Comparison of ENCODE assay signal across 14 cellular contexts in the genomic region with DNA sequence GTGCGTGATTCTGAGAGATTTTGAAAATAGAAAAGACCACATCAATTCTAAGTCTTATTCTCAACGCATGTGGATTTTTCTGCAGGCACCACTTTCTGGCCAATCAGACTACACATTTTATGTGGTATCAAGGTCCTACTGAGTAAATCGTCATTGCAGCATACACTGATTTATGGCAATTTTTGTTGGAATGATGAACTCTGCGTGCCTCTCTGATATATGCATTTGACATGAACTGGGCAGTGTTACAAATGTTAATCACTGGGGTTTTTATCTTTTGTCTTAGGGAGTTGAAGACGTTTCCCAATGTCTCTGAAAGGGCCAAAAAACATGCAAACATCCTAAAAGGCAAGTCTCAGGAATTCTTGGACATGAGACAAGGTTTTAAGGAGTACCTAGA.
DNase-seq lines count a peak whose midpoint lies in the region; ATAC-seq and TF ChIP-seq lines count a peak whose summit lies in the region.
"Had no signal": no experiment of that assay in that cellular context is flagged by ENCODE, and none has a peak within 500 bp of the region (broad histone marks: within the 10 kb centered on the region; RNA-seq: fewer than 3 reads in every experiment).

No MANE protein-coding gene starts in this region.

- H2AFZ ChIP-seq in GM23338 (peak overlapping the region; percentile 60; the same call in 1 of the 2 replicates), mesenchymal stem cell (ENCODE audit: low read depth, low read length) (no peak overlapping the region)

- peaks cover 18% of the 10 kb centered on the region; the same call in 2 of the 3 replicates for H3K9me3 Mint-ChIP-seq in GM23338
- peaks cover 8 to 29% (median 12%) of the 10 kb centered on the region in 5 experiments for H3K9me3 Mint-ChIP-seq in brain
- peaks cover 19% of the 10 kb centered on the region for H3K9me3 Mint-ChIP-seq in nephron
- H3K9me3 Mint-ChIP-seq: CD4-positive, alpha-beta T cell had no signal

- peaks cover 6% of the 10 kb centered on the region for H3K9me2 ChIP-seq in GM23338 (ENCODE audit: insufficient read depth)

- H2BK5ac ChIP-seq in mesenchymal stem cell (ENCODE audit: low read depth, low read length, poor library complexity, severe bottlenecking) = no peak overlapping the region

- TF ChIP-seq CTCF in GM23338 (conservative IDR thresholded peaks at IDR 0.05; ENCODE audit: low read depth in 2 of 2) = no peak
- no peak for TF ChIP-seq CTCF in brain (conservative IDR thresholded peaks at IDR 0.05)
- TF ChIP-seq CTCF in fibroblast of pulmonary artery (IDR thresholded peaks at IDR 0.05; ENCODE audit: low read length, missing control alignments) = no peak
- no peak for TF ChIP-seq CTCF in nephron (IDR thresholded peaks at IDR 0.05; ENCODE audit: unreplicated experiment in 3 of 3)
- TF ChIP-seq CTCF in lower leg skin (IDR thresholded peaks at IDR 0.05) = no peak

- no peak overlapping the region for H3K4me3 Mint-ChIP-seq in GM23338
- no peak overlapping the region for H3K4me3 Mint-ChIP-seq in brain
- no peak overlapping the region for H3K4me3 Mint-ChIP-seq in nephron
- H3K4me3 Mint-ChIP-seq: CD4-positive, alpha-beta T cell had no signal

- TF ChIP-seq POLR2A in lower leg skin (IDR thresholded peaks at IDR 0.05) = no peak

- H2BK120ac ChIP-seq in mesenchymal stem cell (ENCODE audit: low read depth, low read length) = no peak overlapping the region

- H4K91ac ChIP-seq in mesenchymal stem cell (ENCODE audit: low read length) = no peak overlapping the region

- H3K36me3 ChIP-seq in GM23338 (ENCODE audit: insufficient read depth) = peaks cover 19% of the 10 kb centered on the region; the same call in 1 of the 2 replicates
- no peaks in the 10 kb centered on the region for H3K36me3 ChIP-seq in mesenchymal stem cell (ENCODE audit: control insufficient read depth in 1 of 2, insufficient read depth in 2 of 2, low read depth in 1 of 2, low read length in 2 of 2)
- H3K36me3 ChIP-seq: BLaER1 treated with 17β-estradiol and CSF1 and Interleukin-3, amounts not matched to agents 10 nM and 100 nM had no signal

- no peak overlapping the region for H4K8ac ChIP-seq in mesenchymal stem cell (ENCODE audit: low read length)

- H3F3A ChIP-seq in GM23338 (replicated peaks; ENCODE audit: low read depth) = no peaks in the 10 kb centered on the region

- peaks cover 15% of the 10 kb centered on the region for H3K9me3 ChIP-seq in mesenchymal stem cell (ENCODE audit: control insufficient read depth, low read length)

- no peaks in the 10 kb centered on the region for H3K4me1 Mint-ChIP-seq in GM23338
- peaks cover 14% of the 10 kb centered on the region for H3K4me1 Mint-ChIP-seq in brain
- H3K4me1 Mint-ChIP-seq in nephron = peaks cover 19% of the 10 kb centered on the region

- H3K27me3 Mint-ChIP-seq in GM23338 (ENCODE audit: insufficient read depth, low read depth, poor library complexity) (no peaks in the 10 kb centered on the region), brain (peaks cover 4% of the 10 kb centered on the region), nephron (ENCODE audit: low read depth) (peaks cover 4% of the 10 kb centered on the region)

- H2BK12ac ChIP-seq in mesenchymal stem cell (ENCODE audit: low read length in 2 of 2) = no peak overlapping the region

- H3K4me3 ChIP-seq in GM23338 (no peak overlapping the region), fibroblast of pulmonary artery (replicated peaks; ENCODE audit: low read depth, low read length) (no peak overlapping the region), lower leg skin (ENCODE audit: low read depth, poor library complexity, severe bottlenecking) (no peak overlapping the region), mesenchymal stem cell (ENCODE audit: insufficient read depth in 1 of 2, low read depth in 1 of 2, low read length in 2 of 2) (no peak overlapping the region)
- H3K4me3 ChIP-seq: BLaER1 treated with 17β-estradiol and CSF1 and Interleukin-3, amounts not matched to agents 10 nM and 100 nM had no signal

- H3K9ac ChIP-seq in mesenchymal stem cell (ENCODE audit: low read length) = no peak overlapping the region

- H3K4me1 ChIP-seq in GM23338 (ENCODE audit: insufficient read depth) (no peaks in the 10 kb centered on the region), mesenchymal stem cell (ENCODE audit: control insufficient read depth, insufficient read depth, low read depth, low read length) (no peaks in the 10 kb centered on the region)

- H3K4me2 ChIP-seq in GM23338 (no peak overlapping the region), mesenchymal stem cell (ENCODE audit: low read length, poor library complexity, severe bottlenecking) (no peak overlapping the region)

- H2BK15ac ChIP-seq in mesenchymal stem cell (ENCODE audit: low read depth, poor library complexity, severe bottlenecking) = no peak overlapping the region

- H3K27ac Mint-ChIP-seq in GM23338 = no peak overlapping the region
- peak overlapping the region in 3 of 5 experiments; percentile 5 to 98 (median 90) for H3K27ac Mint-ChIP-seq in brain
- peak overlapping the region; percentile 81 to 86 (median 81) for H3K27ac Mint-ChIP-seq in nephron
- H3K27ac Mint-ChIP-seq: CD4-positive, alpha-beta T cell had no signal

- 42 to 58% methylated on average over 5 of the region's 5 CpGs for WGBS in lower leg skin, 2 donors
- WGBS in mesenchymal stem cell = 79% methylated on average over 5 of the region's 5 CpGs

- H3K27ac ChIP-seq in GM23338 (ENCODE audit: low read depth) = no peak overlapping the region
- no peak overlapping the region for H3K27ac ChIP-seq in mesenchymal stem cell (ENCODE audit: low read length, poor library complexity, severe bottlenecking)

- DNase-seq in GM23338 (ENCODE audit: low spot score) (no peak), fibroblast of pulmonary artery (ENCODE audit: low read depth) (peak; percentile 57), lower leg skin (ENCODE audit: low spot score in 2 of 2) (no peak), NCI-H1436 (lab: John Stamatoyannopoulos, UW) (no peak), mesenchymal stem cell (no peak)
- DNase-seq: 8988T; Calu3; CD4-positive, alpha-beta T cell; DMS 273 treated with DMSO at 0.1 percent for 48 hours had no signal

- intact Hi-C loops in lower leg skin (cut with DNase I; ENCODE audit: low total_unique reads) = no loop called here

- H3K4ac ChIP-seq in mesenchymal stem cell (ENCODE audit: low read depth in 1 of 2, low read length in 2 of 2) = no peak overlapping the region

- H4K20me1 ChIP-seq in GM23338 (replicated peaks; ENCODE audit: insufficient read depth) = no peaks in the 10 kb centered on the region
- H4K20me1 ChIP-seq: BLaER1 treated with 17β-estradiol and CSF1 and Interleukin-3, amounts not matched to agents 10 nM and 100 nM had no signal

- H3K79me1 ChIP-seq in mesenchymal stem cell (replicated peaks; ENCODE audit: low read length, poor library complexity, severe bottlenecking) = no peaks in the 10 kb centered on the region

- no peaks in the 10 kb centered on the region for H3K79me2 ChIP-seq in GM23338 (replicated peaks; ENCODE audit: insufficient read depth)

- no peak overlapping the region for H2AK5ac ChIP-seq in mesenchymal stem cell (ENCODE audit: low read length, severe bottlenecking)

- peaks cover 13% of the 10 kb centered on the region; the same call in 2 of the 3 replicates for H3K36me3 Mint-ChIP-seq in GM23338 (ENCODE audit: low read depth)
- no peaks in the 10 kb centered on the region for H3K36me3 Mint-ChIP-seq in brain
- peaks cover 3% of the 10 kb centered on the region for H3K36me3 Mint-ChIP-seq in nephron (ENCODE audit: low read depth)

- H3K18ac ChIP-seq in mesenchymal stem cell (ENCODE audit: low read depth in 1 of 2, low read length in 2 of 2) = no peak overlapping the region

- no peak overlapping the region for H3K23ac ChIP-seq in mesenchymal stem cell (ENCODE audit: low read length in 2 of 2)

- H3K14ac ChIP-seq in mesenchymal stem cell (ENCODE audit: low read length in 2 of 2) = no peak overlapping the region

- H3K27me3 ChIP-seq in GM23338 (ENCODE audit: insufficient read depth) = no peaks in the 10 kb centered on the region
- H3K27me3 ChIP-seq in mesenchymal stem cell (ENCODE audit: control insufficient read depth in 1 of 2, insufficient read depth in 1 of 2, low read length in 2 of 2) = no peaks in the 10 kb centered on the region
- H3K27me3 ChIP-seq: BLaER1 treated with 17β-estradiol and CSF1 and Interleukin-3, amounts not matched to agents 10 nM and 100 nM had no signal

- ATAC-seq in GM23338 = no peak
- ATAC-seq in GM21367 (IDR thresholded peaks at IDR 0.05; ENCODE audit: unreplicated experiment) = no peak
- ATAC-seq: HCT116 had no signal

TF ChIP-seq in GM23338, 12 proteins besides CTCF, POLR2A, EP300 and RAD21 (continues in another document):
- TF ChIP-seq, protein P1, sequence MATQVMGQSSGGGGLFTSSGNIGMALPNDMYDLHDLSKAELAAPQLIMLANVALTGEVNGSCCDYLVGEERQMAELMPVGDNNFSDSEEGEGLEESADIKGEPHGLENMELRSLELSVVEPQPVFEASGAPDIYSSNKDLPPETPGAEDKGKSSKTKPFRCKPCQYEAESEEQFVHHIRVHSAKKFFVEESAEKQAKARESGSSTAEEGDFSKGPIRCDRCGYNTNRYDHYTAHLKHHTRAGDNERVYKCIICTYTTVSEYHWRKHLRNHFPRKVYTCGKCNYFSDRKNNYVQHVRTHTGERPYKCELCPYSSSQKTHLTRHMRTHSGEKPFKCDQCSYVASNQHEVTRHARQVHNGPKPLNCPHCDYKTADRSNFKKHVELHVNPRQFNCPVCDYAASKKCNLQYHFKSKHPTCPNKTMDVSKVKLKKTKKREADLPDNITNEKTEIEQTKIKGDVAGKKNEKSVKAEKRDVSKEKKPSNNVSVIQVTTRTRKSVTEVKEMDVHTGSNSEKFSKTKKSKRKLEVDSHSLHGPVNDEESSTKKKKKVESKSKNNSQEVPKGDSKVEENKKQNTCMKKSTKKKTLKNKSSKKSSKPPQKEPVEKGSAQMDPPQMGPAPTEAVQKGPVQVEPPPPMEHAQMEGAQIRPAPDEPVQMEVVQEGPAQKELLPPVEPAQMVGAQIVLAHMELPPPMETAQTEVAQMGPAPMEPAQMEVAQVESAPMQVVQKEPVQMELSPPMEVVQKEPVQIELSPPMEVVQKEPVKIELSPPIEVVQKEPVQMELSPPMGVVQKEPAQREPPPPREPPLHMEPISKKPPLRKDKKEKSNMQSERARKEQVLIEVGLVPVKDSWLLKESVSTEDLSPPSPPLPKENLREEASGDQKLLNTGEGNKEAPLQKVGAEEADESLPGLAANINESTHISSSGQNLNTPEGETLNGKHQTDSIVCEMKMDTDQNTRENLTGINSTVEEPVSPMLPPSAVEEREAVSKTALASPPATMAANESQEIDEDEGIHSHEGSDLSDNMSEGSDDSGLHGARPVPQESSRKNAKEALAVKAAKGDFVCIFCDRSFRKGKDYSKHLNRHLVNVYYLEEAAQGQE (IDR thresholded peaks at IDR 0.05; ENCODE audit: unreplicated experiment) = no peak
